Comparison of ENCODE assay signal across 10 cellular contexts in genomic region chr15:30065025-30065801, GRCh38. TPM values are rescaled to one million over a fixed set of nuclear protein-coding genes. Genes with fewer than 3 reads are reported as not detected.
DNase-seq lines count a peak whose midpoint lies in the region; TF ChIP-seq lines count a peak whose summit lies in the region.
"Had no signal": no experiment of that assay in that cellular context is flagged by ENCODE, and none has a peak within 500 bp of the region (broad histone marks: within the 10 kb centered on the region; RNA-seq: fewer than 3 reads in every experiment).

No MANE protein-coding gene starts in this region.

- no peaks in the 10 kb centered on the region for H3K27me3 ChIP-seq in hepatocyte

- 55% methylated on average over 12 of the region's 12 CpGs for WGBS in hepatocyte (ENCODE audit: low lambda C conversion rate, missing lambda C conversion rate)

- H2AFZ ChIP-seq in hepatocyte: no peak overlapping the region

- H3K79me2 ChIP-seq in hepatocyte: no peaks in the 10 kb centered on the region

- CTCF ChIA-PET in HEK293T (lab: Yijun Ruan, JAX): interaction anchor here (1.2 kb wide), 1 partner anchor 10 kb away, joined by 3 read pairs; no protein-coding TSS in a partner anchor

- no peak for TF ChIP-seq CTCF in WI38 (IDR thresholded peaks at IDR 0.05; ENCODE audit: low read depth, low read length)
- TF ChIP-seq CTCF in hepatocyte (IDR thresholded peaks at IDR 0.05; ENCODE audit: poor library complexity): no peak

- peak overlapping the region; percentile 61 for H3K27ac ChIP-seq in hepatocyte
- H3K27ac ChIP-seq: neutrophil had no signal

- DNase-seq in HEK293T (ENCODE audit: extremely low spot score) (no peak), hepatocyte (ENCODE audit: low spot score) (no peak), superior temporal gyrus (ENCODE audit: extremely low spot score) (peak; percentile 75), cerebellum (ENCODE audit: low spot score) (no peak), HuH-7.5 (ENCODE audit: low spot score) (no peak)
- DNase-seq in stimulated activated CD4-positive, alpha-beta T cell treated with anti-CD3 and anti-CD28 coated beads, Interleukin-15, amount 100 ng/mL, for 24 hours: no peak
- DNase-seq: NCI-H2081 treated with DMSO at 0.1 percent for 48 hours had no signal

- H3K4me2 ChIP-seq in hepatocyte: peak overlapping the region; percentile 59

- H3K4me3 ChIP-seq in WI38 (ENCODE audit: low read depth, low read length) (peak overlapping the region; percentile 8), hepatocyte (no peak overlapping the region)

- H3K9me3 ChIP-seq in hepatocyte (ENCODE audit: low read depth): no peaks in the 10 kb centered on the region
- H3K9me3 ChIP-seq: neutrophil had no signal

- POLR2A ChIA-PET in HEK293T (lab: Yijun Ruan, JAX): no interaction called here

- H3K9me2 ChIP-seq in hepatocyte (replicated peaks; ENCODE audit: insufficient read depth): no peaks in the 10 kb centered on the region

- H3K36me3 ChIP-seq in hepatocyte (replicated peaks; ENCODE audit: insufficient read depth, low read depth): no peaks in the 10 kb centered on the region
- H3K36me3 ChIP-seq: neutrophil had no signal

- peaks cover 25% of the 10 kb centered on the region for H3K4me1 ChIP-seq in hepatocyte (ENCODE audit: insufficient read depth)

- H4K20me1 ChIP-seq in hepatocyte (ENCODE audit: insufficient read depth, poor library complexity, severe bottlenecking): no peaks in the 10 kb centered on the region

TF ChIP-seq in HEK293T, 16 proteins besides CTCF, POLR2A, EP300 and RAD21:
- no peak for TF ChIP-seq ARNT (IDR thresholded peaks at IDR 0.05)
- TF ChIP-seq PKNOX1 (IDR thresholded peaks at IDR 0.05): 0 out of 2 replicates have a peak, but pooled peaks have one; percentile 1
- no peak for TF ChIP-seq CTBP1 (IDR thresholded peaks at IDR 0.05; ENCODE audit: borderline replicate concordance)

RNA-seq across cellular contexts. Expression of gene GOLGA8J, which starts 17.5 kb away (rescaled TPM):
- total RNA-seq in hepatocyte: 0.13 TPM in 1 of 2 replicates, not detected in the other
- not detected in 2 replicates for polyA plus RNA-seq in hepatocyte
- 0.36 TPM for total RNA-seq in cerebellum
- total RNA-seq: endothelial cell of umbilical vein had no signal
- polyA plus RNA-seq: endothelial cell of umbilical vein had no signal
